1 cellular context compared by ENCODE assay signal in genomic region chr3:121836069-121836468, GRCh38.
TF ChIP-seq lines count a peak whose summit lies in the region.

No MANE protein-coding gene starts in this region.

TF ChIP-seq in WTC11, 78 proteins besides CTCF, POLR2A, EP300 and RAD21 (continued from another document):
- TF ChIP-seq PREB (CRISPR knock-in tag; IDR thresholded peaks at IDR 0.05; ENCODE audit: borderline replicate concordance) = no peak
- TF ChIP-seq ZNF317 (CRISPR knock-in tag; IDR thresholded peaks at IDR 0.05; ENCODE audit: borderline replicate concordance, low read depth) = no peak
- no peak for TF ChIP-seq PRDM15 (CRISPR knock-in tag; IDR thresholded peaks at IDR 0.05)
- TF ChIP-seq IRF1 (CRISPR knock-in tag; IDR thresholded peaks at IDR 0.05) = no peak
- no peak for TF ChIP-seq ZBTB43 (CRISPR knock-in tag; IDR thresholded peaks at IDR 0.05)
- no peak for TF ChIP-seq CREM (CRISPR knock-in tag; IDR thresholded peaks at IDR 0.05)
- TF ChIP-seq NR3C1 (CRISPR knock-in tag; conservative IDR thresholded peaks at IDR 0.05; ENCODE audit: low read depth) = no peak
- no peak for TF ChIP-seq E2F4 (CRISPR knock-in tag; IDR thresholded peaks at IDR 0.05; ENCODE audit: borderline replicate concordance, low read depth)
- no peak for TF ChIP-seq ZSCAN18 (CRISPR knock-in tag; IDR thresholded peaks at IDR 0.05)
